1 cellular context compared by ENCODE assay signal in genomic region chr2:216292475-216292874, GRCh38.
A peak's percentile ranks its signal among the peaks of the same experiment; 100 is the strongest.
TF ChIP-seq lines count a peak whose summit lies in the region.

No MANE protein-coding gene starts in this region.

TF ChIP-seq in K562, 482 proteins besides CTCF, POLR2A, EP300 and RAD21:
- TF ChIP-seq ZBTB40 (IDR thresholded peaks at IDR 0.05), result peak; percentile 84
- TF ChIP-seq ZBTB40 (CRISPR knock-in tag; IDR thresholded peaks at IDR 0.05), result peak; percentile 87
- 0 out of 2 replicates have a peak, but pooled peaks have one; percentile 30 for TF ChIP-seq ZNF589 (CRISPR knock-in tag; IDR thresholded peaks at IDR 0.05; ENCODE audit: low read depth)
- TF ChIP-seq MITF (IDR thresholded peaks at IDR 0.05), result no peak
